16 cellular contexts compared by ENCODE assay signal in genomic region chr11:66580803-66581202, GRCh38. TPM values are rescaled to one million over a fixed set of nuclear protein-coding genes. Genes with fewer than 3 reads are reported as not detected.
"Had no signal": no experiment of that assay in that cellular context is flagged by ENCODE, and none has a peak within 500 bp of the region (broad histone marks: within the 10 kb centered on the region; RNA-seq: fewer than 3 reads in every experiment).

No MANE protein-coding gene starts in this region.

- DNase-seq: activated CD4-positive, alpha-beta T cell treated with anti-CD3 and anti-CD28 coated beads for 48 hours; activated CD8-positive, alpha-beta memory T cell treated with anti-CD3 and anti-CD28 coated beads for 24 hours; activated naive CD4-positive, alpha-beta T cell treated with Interleukin-2 at 50 U/mL for 16 hours; anterior cingulate cortex; mucosa of descending colon; small intestine; stimulated activated CD4-positive, alpha-beta T cell treated with anti-CD3 and anti-CD28 coated beads, Interleukin-4, amount 100 ng/mL, for 4 hours; stimulated activated CD8-positive, alpha-beta memory T cell treated with anti-CD3 and anti-CD28 coated beads, Interleukin-4, amount 100 ng/mL, for 48 hours; stomach; testis; upper lobe of left lung had no signal

- H3K4me3 Mint-ChIP-seq: naive thymus-derived CD4-positive, alpha-beta T cell had no signal

- H3K27ac Mint-ChIP-seq: naive thymus-derived CD4-positive, alpha-beta T cell had no signal

- ATAC-seq: left lung; mucosa of descending colon; naive thymus-derived CD4-positive, alpha-beta T cell had no signal

RNA-seq across cellular contexts. Expression of gene ACTN3, which starts 34.1 kb away (rescaled TPM):
- total RNA-seq: cerebellum; epithelial cell of proximal tubule; stomach; T-helper 1 cell treated with Interleukin-12 subunit alpha and Interleukin-12 subunit beta and Interleukin-4 antibody, amounts not matched to agents 30 ng/mL and 1 ng/mL, for 36 hours had no signal
